21 cellular contexts compared by ENCODE assay signal in the genomic region with DNA sequence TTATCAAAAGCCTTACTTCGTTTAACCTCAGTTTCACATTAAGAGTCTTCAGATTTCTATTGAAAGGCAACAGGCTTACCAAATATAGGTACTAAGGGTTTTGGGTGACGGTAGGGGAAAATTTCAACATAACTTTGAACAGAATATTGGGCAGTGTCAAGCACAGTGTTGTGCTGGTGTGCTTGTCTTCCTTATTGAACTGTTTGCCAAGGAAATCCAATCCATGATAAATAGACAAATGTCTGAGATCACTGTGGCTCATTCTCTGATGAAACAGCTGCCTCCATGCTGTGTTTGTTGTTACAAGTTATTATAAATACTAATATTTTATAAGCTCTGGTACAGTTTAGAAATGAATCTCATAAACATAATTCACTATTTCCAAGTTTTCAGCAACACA.
"Had no signal": no experiment of that assay in that cellular context is flagged by ENCODE, and none has a peak within 500 bp of the region (broad histone marks: within the 10 kb centered on the region; RNA-seq: fewer than 3 reads in every experiment).

No MANE protein-coding gene starts in this region.

- H3K27me3 ChIP-seq: gastrocnemius medialis, sigmoid colon, spleen, upper lobe of right lung had no signal

- ATAC-seq: activated T-helper 17 cell treated with anti-CD3 and anti-CD28 coated beads, Interleukin-2, amount 50 U/mL, for 72 hours; gastrocnemius medialis; left lobe of liver; natural killer cell; stimulated activated naive B cell treated with anti-CD40 and anti-IgM and Interleukin-4, amounts not matched to agents 10 μg/mL and 1 μg/mL and 100 μg/mL, for 72 hours; upper lobe of right lung had no signal

- DNase-seq: activated CD4-positive, alpha-beta memory T cell treated with anti-CD3 and anti-CD28 coated beads, Interleukin-2, amount 10 ng/mL, durations not matched to agents 7 days and 5 days; activated CD4-positive, alpha-beta T cell treated with anti-CD3 and anti-CD28 coated beads for 48 hours; activated CD4-positive, CD25-positive, alpha-beta regulatory T cell; activated naive CD4-positive, alpha-beta T cell; activated naive CD8-positive, alpha-beta T cell treated with anti-CD3 and anti-CD28 coated beads for 36 hours; activated T-cell treated with anti-CD3 and anti-CD28 coated beads, Interleukin-2, amount 50 U/mL, for 1 hour; amniotic stem cell; gastrocnemius medialis; head of caudate nucleus; kidney; natural killer cell; nucleus accumbens; sigmoid colon; spleen; stimulated activated CD4-positive, alpha-beta T cell treated with anti-CD3 and anti-CD28 coated beads, Interleukin-4, amount 100 ng/mL, for 4 hours; stimulated activated naive B cell treated with anti-CD40 and anti-IgM and Interleukin-4, amounts not matched to agents 10 μg/mL and 1 μg/mL and 100 μg/mL, for 72 hours; upper lobe of right lung had no signal

- H3K36me3 ChIP-seq: gastrocnemius medialis, sigmoid colon, spleen, thoracic aorta, upper lobe of right lung had no signal

- H3K27ac ChIP-seq: gastrocnemius medialis, sigmoid colon, spleen, thoracic aorta, upper lobe of right lung had no signal

- H3K4me1 ChIP-seq: gastrocnemius medialis, sigmoid colon, spleen, upper lobe of right lung had no signal

- H3K9me3 ChIP-seq: gastrocnemius medialis, sigmoid colon, spleen, thoracic aorta, upper lobe of right lung had no signal

- H3K4me3 ChIP-seq: gastrocnemius medialis, lung, sigmoid colon, spleen, thoracic aorta, upper lobe of right lung had no signal
